In the genomic region with DNA sequence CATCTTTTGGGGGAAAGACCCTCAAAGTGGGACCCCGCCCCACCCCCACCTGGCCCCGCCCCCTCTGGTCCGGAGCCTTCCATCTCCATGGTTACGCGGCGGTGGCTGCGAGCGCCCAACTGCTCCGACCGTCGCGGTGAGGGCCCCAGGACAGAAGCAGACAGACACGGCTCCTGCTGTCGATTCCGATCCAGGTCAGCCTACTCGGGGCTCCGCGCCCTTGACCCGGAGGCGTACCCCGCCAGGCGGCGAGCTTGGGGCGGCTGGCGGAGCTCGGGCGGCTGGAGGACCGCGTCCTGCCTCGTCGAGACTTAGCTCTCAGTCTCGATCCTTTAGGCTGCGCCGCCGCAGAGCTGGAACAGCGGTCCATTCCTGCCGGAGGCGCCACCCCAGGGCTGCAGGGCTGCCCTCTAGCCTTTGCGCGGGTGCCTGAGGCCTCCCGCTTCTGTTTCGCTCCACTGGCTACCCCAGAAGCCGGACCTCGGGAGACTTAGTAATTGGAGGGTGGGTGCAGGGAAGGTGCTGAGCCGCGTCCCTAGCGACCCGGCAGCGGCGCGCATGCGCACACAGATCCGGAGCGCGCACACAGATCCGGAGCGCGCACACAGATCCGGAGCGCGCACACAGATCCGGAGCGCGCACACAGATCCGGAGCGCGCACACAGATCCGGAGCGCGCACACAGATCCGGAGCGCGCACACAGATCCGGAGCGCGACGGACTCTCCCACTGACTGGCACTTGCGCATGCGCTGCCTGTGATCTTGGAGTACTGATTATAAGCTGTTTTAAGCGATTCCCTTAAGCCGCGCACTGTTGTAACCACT, we compare ENCODE assay signal across 1 cellular context.
TF ChIP-seq lines count a peak whose summit lies in the region.

A gene with protein sequence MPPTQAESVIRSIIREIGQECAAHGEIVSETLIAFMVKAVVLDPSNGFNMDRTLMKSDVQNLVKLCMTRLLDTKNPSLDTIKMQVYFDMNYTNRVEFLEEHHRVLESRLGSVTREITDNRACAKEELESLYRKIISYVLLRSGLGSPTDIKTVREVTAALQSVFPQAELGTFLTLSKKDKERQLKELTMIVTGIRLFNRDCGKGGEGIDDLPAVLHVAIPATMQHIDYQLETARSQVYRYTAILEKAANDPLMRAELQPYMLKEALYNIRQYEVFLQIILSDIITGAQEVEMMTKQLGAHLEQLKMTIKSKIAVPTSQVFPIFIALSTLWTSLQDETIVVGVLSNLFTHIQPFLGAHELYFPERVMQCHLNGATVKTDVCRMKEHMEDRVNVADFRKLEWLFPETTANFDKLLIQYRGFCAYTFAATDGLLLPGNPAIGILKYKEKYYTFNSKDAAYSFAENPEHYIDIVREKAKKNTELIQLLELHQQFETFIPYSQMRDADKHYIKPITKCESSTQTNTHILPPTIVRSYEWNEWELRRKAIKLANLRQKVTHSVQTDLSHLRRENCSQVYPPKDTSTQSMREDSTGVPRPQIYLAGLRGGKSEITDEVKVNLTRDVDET (plus strand): TSS at position 77 of the 825 bp plus-strand sequence. CDS start 1,868 bp downstream, outside the sequence.

TF ChIP-seq in HepG2, 621 proteins besides CTCF, POLR2A, EP300 and RAD21 (continued from another document and continues in another):
- TF ChIP-seq ZNF280D (CRISPR knock-in tag; IDR thresholded peaks at IDR 0.05) (no peak), ZNF33B (CRISPR knock-in tag; IDR thresholded peaks at IDR 0.05) (no peak), CEBPZ (IDR thresholded peaks at IDR 0.05; ENCODE audit: low read length) (no peak), ZNF790 (CRISPR knock-in tag; IDR thresholded peaks at IDR 0.05; ENCODE audit: borderline replicate concordance) (no peak), MEIS2 (CRISPR knock-in tag; IDR thresholded peaks at IDR 0.05) (no peak), PHF21A (CRISPR knock-in tag; IDR thresholded peaks at IDR 0.05) (no peak), POGK (CRISPR knock-in tag; conservative IDR thresholded peaks at IDR 0.05) (peak; percentile 66), RXRB (CRISPR knock-in tag; IDR thresholded peaks at IDR 0.05; ENCODE audit: borderline replicate concordance) (no peak), ZNF780A (CRISPR knock-in tag; IDR thresholded peaks at IDR 0.05) (no peak), CREBL2 (CRISPR knock-in tag; IDR thresholded peaks at IDR 0.05; ENCODE audit: borderline replicate concordance) (no peak), ZBTB44 (CRISPR knock-in tag; IDR thresholded peaks at IDR 0.05) (no peak), HDAC2 (CRISPR knock-in tag; IDR thresholded peaks at IDR 0.05) (no peak; the same call in 1 of the 2 replicates), SOX6 (IDR thresholded peaks at IDR 0.05) (no peak), SOX6 (CRISPR knock-in tag; IDR thresholded peaks at IDR 0.05) (peak; percentile 60), RFX3 (CRISPR knock-in tag; IDR thresholded peaks at IDR 0.05) (peak; percentile 63; the same call in 1 of the 2 replicates), ZNF12 (CRISPR knock-in tag; IDR thresholded peaks at IDR 0.05) (no peak), ISX (CRISPR knock-in tag; conservative IDR thresholded peaks at IDR 0.05) (no peak), ZFX (CRISPR knock-in tag; IDR thresholded peaks at IDR 0.05; ENCODE audit: low read depth) (peak; percentile 54), AGO2 (optimal IDR thresholded peaks at IDR 0.05; ENCODE audit: low read depth, low read length) (no peak), E2F1 (CRISPR knock-in tag; IDR thresholded peaks at IDR 0.05) (no peak), SRF (IDR thresholded peaks at IDR 0.05; ENCODE audit: low read depth, low read length) (no peak), ZBTB20 (CRISPR knock-in tag; IDR thresholded peaks at IDR 0.05; ENCODE audit: borderline replicate concordance, low read depth) (no peak), MAFG (CRISPR knock-in tag; IDR thresholded peaks at IDR 0.05) (no peak), ZNF800 (CRISPR knock-in tag; IDR thresholded peaks at IDR 0.05) (0 out of 2 replicates have a peak, but pooled peaks have one; percentile 45), ZNF24 (IDR thresholded peaks at IDR 0.05) (no peak), TARDBP (CRISPR knock-in tag; IDR thresholded peaks at IDR 0.05) (no peak), ZNF766 (CRISPR knock-in tag; IDR thresholded peaks at IDR 0.05; ENCODE audit: borderline replicate concordance) (no peak), ATM (IDR thresholded peaks at IDR 0.05; ENCODE audit: borderline replicate concordance) (no peak), SKI (IDR thresholded peaks at IDR 0.05; ENCODE audit: partially characterized antibody) (no peak), NKX3-1 (CRISPR knock-in tag; IDR thresholded peaks at IDR 0.05) (no peak), ZNF3 (CRISPR knock-in tag; IDR thresholded peaks at IDR 0.05) (no peak), ZNF713 (CRISPR knock-in tag; IDR thresholded peaks at IDR 0.05) (no peak), CBX5 (CRISPR knock-in tag; IDR thresholded peaks at IDR 0.05; ENCODE audit: borderline replicate concordance) (no peak)
- TF ChIP-seq, protein P1, sequence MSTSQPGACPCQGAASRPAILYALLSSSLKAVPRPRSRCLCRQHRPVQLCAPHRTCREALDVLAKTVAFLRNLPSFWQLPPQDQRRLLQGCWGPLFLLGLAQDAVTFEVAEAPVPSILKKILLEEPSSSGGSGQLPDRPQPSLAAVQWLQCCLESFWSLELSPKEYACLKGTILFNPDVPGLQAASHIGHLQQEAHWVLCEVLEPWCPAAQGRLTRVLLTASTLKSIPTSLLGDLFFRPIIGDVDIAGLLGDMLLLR (CRISPR knock-in tag; IDR thresholded peaks at IDR 0.05): no peak
- TF ChIP-seq, protein P2, sequence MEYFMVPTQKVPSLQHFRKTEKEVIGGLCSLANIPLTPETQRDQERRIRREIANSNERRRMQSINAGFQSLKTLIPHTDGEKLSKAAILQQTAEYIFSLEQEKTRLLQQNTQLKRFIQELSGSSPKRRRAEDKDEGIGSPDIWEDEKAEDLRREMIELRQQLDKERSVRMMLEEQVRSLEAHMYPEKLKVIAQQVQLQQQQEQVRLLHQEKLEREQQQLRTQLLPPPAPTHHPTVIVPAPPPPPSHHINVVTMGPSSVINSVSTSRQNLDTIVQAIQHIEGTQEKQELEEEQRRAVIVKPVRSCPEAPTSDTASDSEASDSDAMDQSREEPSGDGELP (IDR thresholded peaks at IDR 0.05; ENCODE audit: borderline replicate concordance, low read depth): no peak
- TF ChIP-seq, protein P3, sequence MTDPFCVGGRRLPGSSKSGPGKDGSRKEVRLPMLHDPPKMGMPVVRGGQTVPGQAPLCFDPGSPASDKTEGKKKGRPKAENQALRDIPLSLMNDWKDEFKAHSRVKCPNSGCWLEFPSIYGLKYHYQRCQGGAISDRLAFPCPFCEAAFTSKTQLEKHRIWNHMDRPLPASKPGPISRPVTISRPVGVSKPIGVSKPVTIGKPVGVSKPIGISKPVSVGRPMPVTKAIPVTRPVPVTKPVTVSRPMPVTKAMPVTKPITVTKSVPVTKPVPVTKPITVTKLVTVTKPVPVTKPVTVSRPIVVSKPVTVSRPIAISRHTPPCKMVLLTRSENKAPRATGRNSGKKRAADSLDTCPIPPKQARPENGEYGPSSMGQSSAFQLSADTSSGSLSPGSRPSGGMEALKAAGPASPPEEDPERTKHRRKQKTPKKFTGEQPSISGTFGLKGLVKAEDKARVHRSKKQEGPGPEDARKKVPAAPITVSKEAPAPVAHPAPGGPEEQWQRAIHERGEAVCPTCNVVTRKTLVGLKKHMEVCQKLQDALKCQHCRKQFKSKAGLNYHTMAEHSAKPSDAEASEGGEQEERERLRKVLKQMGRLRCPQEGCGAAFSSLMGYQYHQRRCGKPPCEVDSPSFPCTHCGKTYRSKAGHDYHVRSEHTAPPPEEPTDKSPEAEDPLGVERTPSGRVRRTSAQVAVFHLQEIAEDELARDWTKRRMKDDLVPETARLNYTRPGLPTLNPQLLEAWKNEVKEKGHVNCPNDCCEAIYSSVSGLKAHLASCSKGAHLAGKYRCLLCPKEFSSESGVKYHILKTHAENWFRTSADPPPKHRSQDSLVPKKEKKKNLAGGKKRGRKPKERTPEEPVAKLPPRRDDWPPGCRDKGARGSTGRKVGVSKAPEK (CRISPR knock-in tag; IDR thresholded peaks at IDR 0.05; ENCODE audit: borderline replicate concordance): 0 out of 2 replicates have a peak, but pooled peaks have one; percentile 73
